In genomic region chr4:152535903-152536544, GRCh38 we compare ENCODE assay signal across 1 cellular context.
TF ChIP-seq lines count a peak whose summit lies in the region.

A gene with protein sequence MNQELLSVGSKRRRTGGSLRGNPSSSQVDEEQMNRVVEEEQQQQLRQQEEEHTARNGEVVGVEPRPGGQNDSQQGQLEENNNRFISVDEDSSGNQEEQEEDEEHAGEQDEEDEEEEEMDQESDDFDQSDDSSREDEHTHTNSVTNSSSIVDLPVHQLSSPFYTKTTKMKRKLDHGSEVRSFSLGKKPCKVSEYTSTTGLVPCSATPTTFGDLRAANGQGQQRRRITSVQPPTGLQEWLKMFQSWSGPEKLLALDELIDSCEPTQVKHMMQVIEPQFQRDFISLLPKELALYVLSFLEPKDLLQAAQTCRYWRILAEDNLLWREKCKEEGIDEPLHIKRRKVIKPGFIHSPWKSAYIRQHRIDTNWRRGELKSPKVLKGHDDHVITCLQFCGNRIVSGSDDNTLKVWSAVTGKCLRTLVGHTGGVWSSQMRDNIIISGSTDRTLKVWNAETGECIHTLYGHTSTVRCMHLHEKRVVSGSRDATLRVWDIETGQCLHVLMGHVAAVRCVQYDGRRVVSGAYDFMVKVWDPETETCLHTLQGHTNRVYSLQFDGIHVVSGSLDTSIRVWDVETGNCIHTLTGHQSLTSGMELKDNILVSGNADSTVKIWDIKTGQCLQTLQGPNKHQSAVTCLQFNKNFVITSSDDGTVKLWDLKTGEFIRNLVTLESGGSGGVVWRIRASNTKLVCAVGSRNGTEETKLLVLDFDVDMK (minus strand): TSS chr4:152536092. CDS start chr4:152411803, 124,289 bp downstream.

TF ChIP-seq in HepG2, 621 proteins besides CTCF, POLR2A, EP300 and RAD21 (continued from another document and continues in another):
- TF ChIP-seq ZNF550 (CRISPR knock-in tag; IDR thresholded peaks at IDR 0.05; ENCODE audit: borderline replicate concordance) (no peak), SOX13 (IDR thresholded peaks at IDR 0.05) (no peak), SOX13 (CRISPR knock-in tag; conservative IDR thresholded peaks at IDR 0.05 in 1 of 2, IDR thresholded peaks at IDR 0.05 in 1 of 2) (no peak; a peak in 1 of 4 replicates), STAT5B (CRISPR knock-in tag; IDR thresholded peaks at IDR 0.05) (peak; percentile 20; the same call in 1 of the 2 replicates), TRIM22 (IDR thresholded peaks at IDR 0.05) (no peak), ZFP82 (CRISPR knock-in tag; IDR thresholded peaks at IDR 0.05; ENCODE audit: borderline replicate concordance) (no peak; the same call in 1 of the 2 replicates), MAF1 (CRISPR knock-in tag; IDR thresholded peaks at IDR 0.05; ENCODE audit: borderline replicate concordance) (peak; percentile 45; the same call in 1 of the 2 replicates), ZNF83 (CRISPR knock-in tag; IDR thresholded peaks at IDR 0.05; ENCODE audit: borderline replicate concordance) (no peak), RBM22 (optimal IDR thresholded peaks at IDR 0.05; ENCODE audit: low read length) (peak; percentile 78), HNRNPK (IDR thresholded peaks at IDR 0.05; ENCODE audit: low read depth, low read length, poor library complexity, severe bottlenecking) (no peak), NFE2L1 (CRISPR knock-in tag; IDR thresholded peaks at IDR 0.05; ENCODE audit: borderline replicate concordance) (no peak), XBP1 (CRISPR knock-in tag; IDR thresholded peaks at IDR 0.05) (no peak; the same call in 1 of the 2 replicates), ZNF160 (CRISPR knock-in tag; IDR thresholded peaks at IDR 0.05) (peak; percentile 47; the same call in 1 of the 2 replicates), GLI4 (CRISPR knock-in tag; IDR thresholded peaks at IDR 0.05; ENCODE audit: borderline replicate concordance) (0 out of 2 replicates have a peak, but pooled peaks have one; percentile 21), KLF12 (CRISPR knock-in tag; IDR thresholded peaks at IDR 0.05; ENCODE audit: borderline replicate concordance) (peak; percentile 88), UBTF (CRISPR knock-in tag; IDR thresholded peaks at IDR 0.05) (peak; percentile 93), ZNF451 (CRISPR knock-in tag; IDR thresholded peaks at IDR 0.05) (no peak; the same call in 1 of the 2 replicates), ZNF326 (CRISPR knock-in tag; IDR thresholded peaks at IDR 0.05; ENCODE audit: borderline replicate concordance) (no peak), MATR3 (CRISPR knock-in tag; IDR thresholded peaks at IDR 0.05) (no peak), ZNF263 (CRISPR knock-in tag; IDR thresholded peaks at IDR 0.05) (no peak), SRSF4 (IDR thresholded peaks at IDR 0.05; ENCODE audit: low read depth, low read length, poor library complexity, severe bottlenecking) (no peak), SOX6 (IDR thresholded peaks at IDR 0.05) (no peak), SOX6 (CRISPR knock-in tag; IDR thresholded peaks at IDR 0.05) (peak; percentile 71), SAP130 (CRISPR knock-in tag; IDR thresholded peaks at IDR 0.05; ENCODE audit: low read depth) (peak; percentile 94), SMAD3 (CRISPR knock-in tag; IDR thresholded peaks at IDR 0.05) (peak; percentile 92), ZSCAN21 (CRISPR knock-in tag; IDR thresholded peaks at IDR 0.05; ENCODE audit: borderline replicate concordance) (peak; percentile 89; the same call in 1 of the 2 replicates), ZSCAN29 (CRISPR knock-in tag; conservative IDR thresholded peaks at IDR 0.05) (no peak; the same call in 1 of the 2 replicates), MYNN (CRISPR knock-in tag; IDR thresholded peaks at IDR 0.05; ENCODE audit: low read depth) (no peak), ISL2 (CRISPR knock-in tag; IDR thresholded peaks at IDR 0.05) (peak; percentile 86), NAIF1 (CRISPR knock-in tag; IDR thresholded peaks at IDR 0.05; ENCODE audit: borderline replicate concordance) (peak; percentile 79; the same call in 1 of the 2 replicates), ZNF333 (CRISPR knock-in tag; IDR thresholded peaks at IDR 0.05; ENCODE audit: borderline replicate concordance) (no peak), ATF1 (CRISPR knock-in tag; IDR thresholded peaks at IDR 0.05) (peak; percentile 99), RARG (CRISPR knock-in tag; IDR thresholded peaks at IDR 0.05; ENCODE audit: low read depth) (no peak), ZNF350 (CRISPR knock-in tag; IDR thresholded peaks at IDR 0.05; ENCODE audit: borderline replicate concordance, low read depth) (peak; percentile 63; the same call in 1 of the 2 replicates), HNF4G (IDR thresholded peaks at IDR 0.05; ENCODE audit: borderline replicate concordance, low read depth, low read length) (no peak), HNF4G (CRISPR knock-in tag; IDR thresholded peaks at IDR 0.05; ENCODE audit: borderline replicate concordance, low read depth) (no peak), ZBTB46 (CRISPR knock-in tag; IDR thresholded peaks at IDR 0.05; ENCODE audit: borderline replicate concordance) (no peak; the same call in 1 of the 2 replicates)
- TF ChIP-seq, protein P1, sequence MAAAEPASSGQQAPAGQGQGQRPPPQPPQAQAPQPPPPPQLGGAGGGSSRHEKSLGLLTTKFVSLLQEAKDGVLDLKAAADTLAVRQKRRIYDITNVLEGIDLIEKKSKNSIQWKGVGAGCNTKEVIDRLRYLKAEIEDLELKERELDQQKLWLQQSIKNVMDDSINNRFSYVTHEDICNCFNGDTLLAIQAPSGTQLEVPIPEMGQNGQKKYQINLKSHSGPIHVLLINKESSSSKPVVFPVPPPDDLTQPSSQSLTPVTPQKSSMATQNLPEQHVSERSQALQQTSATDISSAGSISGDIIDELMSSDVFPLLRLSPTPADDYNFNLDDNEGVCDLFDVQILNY (CRISPR knock-in tag; conservative IDR thresholded peaks at IDR 0.05) = no peak
- TF ChIP-seq, protein P2, sequence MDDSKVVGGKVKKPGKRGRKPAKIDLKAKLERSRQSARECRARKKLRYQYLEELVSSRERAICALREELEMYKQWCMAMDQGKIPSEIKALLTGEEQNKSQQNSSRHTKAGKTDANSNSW (CRISPR knock-in tag; IDR thresholded peaks at IDR 0.05; ENCODE audit: borderline replicate concordance) = no peak
- TF ChIP-seq, protein P3, sequence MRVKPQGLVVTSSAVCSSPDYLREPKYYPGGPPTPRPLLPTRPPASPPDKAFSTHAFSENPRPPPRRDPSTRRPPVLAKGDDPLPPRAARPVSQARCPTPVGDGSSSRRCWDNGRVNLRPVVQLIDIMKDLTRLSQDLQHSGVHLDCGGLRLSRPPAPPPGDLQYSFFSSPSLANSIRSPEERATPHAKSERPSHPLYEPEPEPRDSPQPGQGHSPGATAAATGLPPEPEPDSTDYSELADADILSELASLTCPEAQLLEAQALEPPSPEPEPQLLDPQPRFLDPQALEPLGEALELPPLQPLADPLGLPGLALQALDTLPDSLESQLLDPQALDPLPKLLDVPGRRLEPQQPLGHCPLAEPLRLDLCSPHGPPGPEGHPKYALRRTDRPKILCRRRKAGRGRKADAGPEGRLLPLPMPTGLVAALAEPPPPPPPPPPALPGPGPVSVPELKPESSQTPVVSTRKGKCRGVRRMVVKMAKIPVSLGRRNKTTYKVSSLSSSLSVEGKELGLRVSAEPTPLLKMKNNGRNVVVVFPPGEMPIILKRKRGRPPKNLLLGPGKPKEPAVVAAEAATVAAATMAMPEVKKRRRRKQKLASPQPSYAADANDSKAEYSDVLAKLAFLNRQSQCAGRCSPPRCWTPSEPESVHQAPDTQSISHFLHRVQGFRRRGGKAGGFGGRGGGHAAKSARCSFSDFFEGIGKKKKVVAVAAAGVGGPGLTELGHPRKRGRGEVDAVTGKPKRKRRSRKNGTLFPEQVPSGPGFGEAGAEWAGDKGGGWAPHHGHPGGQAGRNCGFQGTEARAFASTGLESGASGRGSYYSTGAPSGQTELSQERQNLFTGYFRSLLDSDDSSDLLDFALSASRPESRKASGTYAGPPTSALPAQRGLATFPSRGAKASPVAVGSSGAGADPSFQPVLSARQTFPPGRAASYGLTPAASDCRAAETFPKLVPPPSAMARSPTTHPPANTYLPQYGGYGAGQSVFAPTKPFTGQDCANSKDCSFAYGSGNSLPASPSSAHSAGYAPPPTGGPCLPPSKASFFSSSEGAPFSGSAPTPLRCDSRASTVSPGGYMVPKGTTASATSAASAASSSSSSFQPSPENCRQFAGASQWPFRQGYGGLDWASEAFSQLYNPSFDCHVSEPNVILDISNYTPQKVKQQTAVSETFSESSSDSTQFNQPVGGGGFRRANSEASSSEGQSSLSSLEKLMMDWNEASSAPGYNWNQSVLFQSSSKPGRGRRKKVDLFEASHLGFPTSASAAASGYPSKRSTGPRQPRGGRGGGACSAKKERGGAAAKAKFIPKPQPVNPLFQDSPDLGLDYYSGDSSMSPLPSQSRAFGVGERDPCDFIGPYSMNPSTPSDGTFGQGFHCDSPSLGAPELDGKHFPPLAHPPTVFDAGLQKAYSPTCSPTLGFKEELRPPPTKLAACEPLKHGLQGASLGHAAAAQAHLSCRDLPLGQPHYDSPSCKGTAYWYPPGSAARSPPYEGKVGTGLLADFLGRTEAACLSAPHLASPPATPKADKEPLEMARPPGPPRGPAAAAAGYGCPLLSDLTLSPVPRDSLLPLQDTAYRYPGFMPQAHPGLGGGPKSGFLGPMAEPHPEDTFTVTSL (CRISPR knock-in tag; IDR thresholded peaks at IDR 0.05; ENCODE audit: borderline replicate concordance) = peak; percentile 49; the same call in 1 of the 2 replicates
- TF ChIP-seq, protein P4, sequence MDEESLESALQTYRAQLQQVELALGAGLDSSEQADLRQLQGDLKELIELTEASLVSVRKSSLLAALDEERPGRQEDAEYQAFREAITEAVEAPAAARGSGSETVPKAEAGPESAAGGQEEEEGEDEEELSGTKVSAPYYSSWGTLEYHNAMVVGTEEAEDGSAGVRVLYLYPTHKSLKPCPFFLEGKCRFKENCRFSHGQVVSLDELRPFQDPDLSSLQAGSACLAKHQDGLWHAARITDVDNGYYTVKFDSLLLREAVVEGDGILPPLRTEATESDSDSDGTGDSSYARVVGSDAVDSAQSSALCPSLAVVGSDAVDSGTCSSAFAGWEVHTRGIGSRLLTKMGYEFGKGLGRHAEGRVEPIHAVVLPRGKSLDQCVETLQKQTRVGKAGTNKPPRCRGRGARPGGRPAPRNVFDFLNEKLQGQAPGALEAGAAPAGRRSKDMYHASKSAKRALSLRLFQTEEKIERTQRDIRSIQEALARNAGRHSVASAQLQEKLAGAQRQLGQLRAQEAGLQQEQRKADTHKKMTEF (CRISPR knock-in tag; IDR thresholded peaks at IDR 0.05) = peak; percentile 94
- TF ChIP-seq, protein P5, sequence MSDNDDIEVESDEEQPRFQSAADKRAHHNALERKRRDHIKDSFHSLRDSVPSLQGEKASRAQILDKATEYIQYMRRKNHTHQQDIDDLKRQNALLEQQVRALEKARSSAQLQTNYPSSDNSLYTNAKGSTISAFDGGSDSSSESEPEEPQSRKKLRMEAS (IDR thresholded peaks at IDR 0.05) = peak; percentile 70
- TF ChIP-seq, protein P6, sequence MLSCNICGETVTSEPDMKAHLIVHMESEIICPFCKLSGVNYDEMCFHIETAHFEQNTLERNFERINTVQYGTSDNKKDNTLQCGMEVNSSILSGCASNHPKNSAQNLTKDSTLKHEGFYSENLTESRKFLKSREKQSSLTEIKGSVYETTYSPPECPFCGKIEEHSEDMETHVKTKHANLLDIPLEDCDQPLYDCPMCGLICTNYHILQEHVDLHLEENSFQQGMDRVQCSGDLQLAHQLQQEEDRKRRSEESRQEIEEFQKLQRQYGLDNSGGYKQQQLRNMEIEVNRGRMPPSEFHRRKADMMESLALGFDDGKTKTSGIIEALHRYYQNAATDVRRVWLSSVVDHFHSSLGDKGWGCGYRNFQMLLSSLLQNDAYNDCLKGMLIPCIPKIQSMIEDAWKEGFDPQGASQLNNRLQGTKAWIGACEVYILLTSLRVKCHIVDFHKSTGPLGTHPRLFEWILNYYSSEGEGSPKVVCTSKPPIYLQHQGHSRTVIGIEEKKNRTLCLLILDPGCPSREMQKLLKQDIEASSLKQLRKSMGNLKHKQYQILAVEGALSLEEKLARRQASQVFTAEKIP (CRISPR knock-in tag; IDR thresholded peaks at IDR 0.05; ENCODE audit: borderline replicate concordance) = no peak
- TF ChIP-seq, protein P7, sequence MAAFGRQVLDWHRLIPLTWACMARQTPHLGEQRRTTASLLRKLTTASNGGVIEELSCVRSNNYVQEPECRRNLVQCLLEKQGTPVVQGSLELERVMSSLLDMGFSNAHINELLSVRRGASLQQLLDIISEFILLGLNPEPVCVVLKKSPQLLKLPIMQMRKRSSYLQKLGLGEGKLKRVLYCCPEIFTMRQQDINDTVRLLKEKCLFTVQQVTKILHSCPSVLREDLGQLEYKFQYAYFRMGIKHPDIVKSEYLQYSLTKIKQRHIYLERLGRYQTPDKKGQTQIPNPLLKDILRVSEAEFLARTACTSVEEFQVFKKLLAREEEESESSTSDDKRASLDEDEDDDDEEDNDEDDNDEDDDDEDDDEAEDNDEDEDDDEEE (CRISPR knock-in tag; IDR thresholded peaks at IDR 0.05) = 0 out of 2 replicates have a peak, but pooled peaks have one; percentile 53
